ENCODE assay signal across 2 cellular contexts in the genomic region with DNA sequence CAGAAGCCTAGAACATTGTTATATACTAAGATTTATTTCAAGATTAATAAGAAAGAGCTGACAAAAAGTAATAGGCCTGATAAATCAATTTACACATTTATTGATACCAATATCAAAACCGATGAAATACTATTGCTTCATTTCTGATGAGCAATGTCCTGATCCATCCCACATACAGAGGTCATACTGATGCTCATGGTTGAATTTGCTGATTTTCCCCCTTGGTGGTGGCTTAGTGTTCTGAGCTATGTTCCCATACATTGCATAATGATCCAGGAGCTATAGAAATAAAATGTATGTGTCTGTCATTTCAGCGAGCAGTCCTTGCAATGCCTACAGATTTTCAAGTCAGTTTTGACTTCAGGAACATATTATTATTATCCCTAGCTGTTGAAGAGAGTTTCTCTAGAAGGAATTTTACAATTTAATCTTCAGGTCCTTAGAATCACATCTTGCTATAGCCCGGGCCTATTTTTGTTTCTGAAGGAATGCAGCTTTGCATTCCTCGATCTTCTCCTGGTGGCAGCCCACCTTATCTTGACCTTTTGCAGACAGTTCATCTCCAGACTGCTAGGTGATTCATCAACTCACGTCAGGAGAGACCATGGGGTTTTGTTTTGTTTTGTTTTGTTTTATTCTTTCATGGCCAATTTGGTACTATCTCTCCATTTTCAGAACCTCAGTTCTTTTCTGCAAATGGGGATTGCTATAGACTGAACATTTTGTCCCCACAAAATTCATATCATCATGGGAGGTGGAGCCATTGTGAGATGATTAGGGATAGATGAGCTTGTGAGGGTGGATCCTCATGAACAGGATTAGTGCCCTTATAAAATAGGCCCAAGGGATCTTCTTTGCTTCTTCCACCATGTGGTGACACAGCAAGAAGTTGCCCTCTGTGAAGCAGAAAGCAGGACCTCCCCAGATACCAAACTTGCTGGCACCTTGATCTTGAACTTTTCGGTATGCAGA.
TF ChIP-seq lines count a peak whose summit lies in the region.

No MANE protein-coding gene starts in this region.

TF ChIP-seq in A549, 52 proteins besides CTCF, POLR2A, EP300 and RAD21:
- TF ChIP-seq CBX2 (IDR thresholded peaks at IDR 0.05; ENCODE audit: borderline replicate concordance, low read depth) = no peak
- no peak for TF ChIP-seq MAFK (IDR thresholded peaks at IDR 0.05; ENCODE audit: partially characterized antibody)
- TF ChIP-seq CHD4 (IDR thresholded peaks at IDR 0.05; ENCODE audit: borderline replicate concordance) = no peak
- no peak for TF ChIP-seq HEYL (CRISPR knock-in tag; IDR thresholded peaks at IDR 0.05)
- TF ChIP-seq BCL3 (IDR thresholded peaks at IDR 0.05) = no peak
- TF ChIP-seq JUN (IDR thresholded peaks at IDR 0.05) = no peak
- TF ChIP-seq EHMT2 (IDR thresholded peaks at IDR 0.05; ENCODE audit: low read depth) = no peak
- TF ChIP-seq HDAC2 (IDR thresholded peaks at IDR 0.05) = no peak
- TF ChIP-seq GATA3 (IDR thresholded peaks at IDR 0.05; ENCODE audit: borderline replicate concordance) = peak; percentile 50; the same call in 1 of the 2 replicates
- no peak for TF ChIP-seq NR3C1 (IDR thresholded peaks at IDR 0.05)
- no peak for TF ChIP-seq EHF (CRISPR knock-in tag; IDR thresholded peaks at IDR 0.05)
- TF ChIP-seq TFCP2L1 (CRISPR knock-in tag; IDR thresholded peaks at IDR 0.05) = no peak
- 0 out of 2 replicates have a peak, but pooled peaks have one; percentile 20 for TF ChIP-seq JUNB (IDR thresholded peaks at IDR 0.05)
- no peak for TF ChIP-seq FOSL2 (IDR thresholded peaks at IDR 0.05)
- 0 out of 2 replicates have a peak, but pooled peaks have one; percentile 23 for TF ChIP-seq FOSL2 (CRISPR knock-in tag; IDR thresholded peaks at IDR 0.05)
- no peak for TF ChIP-seq NFE2L2 (conservative IDR thresholded peaks at IDR 0.05; ENCODE audit: low read length)
- no peak for TF ChIP-seq POLR2AphosphoS2 (conservative IDR thresholded peaks at IDR 0.05; ENCODE audit: low read length)

TF ChIP-seq in IMR-90, 13 proteins besides CTCF, POLR2A, EP300 and RAD21:
- no peak for TF ChIP-seq FOS (IDR thresholded peaks at IDR 0.05; ENCODE audit: low read depth, low read length)
- TF ChIP-seq CEBPB (IDR thresholded peaks at IDR 0.05; ENCODE audit: low read depth, low read length) = peak; percentile 57; the same call in 1 of the 2 replicates
- TF ChIP-seq, protein P1, sequence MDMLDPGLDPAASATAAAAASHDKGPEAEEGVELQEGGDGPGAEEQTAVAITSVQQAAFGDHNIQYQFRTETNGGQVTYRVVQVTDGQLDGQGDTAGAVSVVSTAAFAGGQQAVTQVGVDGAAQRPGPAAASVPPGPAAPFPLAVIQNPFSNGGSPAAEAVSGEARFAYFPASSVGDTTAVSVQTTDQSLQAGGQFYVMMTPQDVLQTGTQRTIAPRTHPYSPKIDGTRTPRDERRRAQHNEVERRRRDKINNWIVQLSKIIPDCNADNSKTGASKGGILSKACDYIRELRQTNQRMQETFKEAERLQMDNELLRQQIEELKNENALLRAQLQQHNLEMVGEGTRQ (IDR thresholded peaks at IDR 0.05; ENCODE audit: low read depth, low read length) = no peak
- TF ChIP-seq NFE2L2 (IDR thresholded peaks at IDR 0.05; ENCODE audit: low read depth, low read length) = no peak
- TF ChIP-seq MAZ (IDR thresholded peaks at IDR 0.05; ENCODE audit: borderline replicate concordance, low read depth, low read length) = no peak
